Comparison of ENCODE assay signal across 1 cellular context in the genomic region with DNA sequence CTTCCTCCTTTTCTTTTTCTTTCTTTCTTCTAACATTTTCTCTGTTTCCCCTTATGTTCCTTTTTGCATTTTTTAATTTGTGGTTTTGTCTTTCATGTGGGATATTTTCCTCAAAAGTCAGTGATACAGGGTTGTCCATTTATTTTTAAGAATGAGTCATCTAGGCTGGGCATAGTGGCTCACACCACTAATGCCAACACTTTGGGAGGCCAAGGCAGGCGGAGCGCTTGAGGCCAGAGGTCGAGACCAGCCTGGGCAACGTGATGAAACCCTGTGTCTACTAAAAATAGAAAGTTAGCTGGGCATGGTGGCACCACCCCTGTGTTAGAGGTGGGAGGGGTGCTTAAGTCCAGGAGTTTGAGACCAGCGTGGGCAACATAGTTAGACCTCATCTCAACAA.
TF ChIP-seq lines count a peak whose summit lies in the region.

No MANE protein-coding gene starts in this region.

TF ChIP-seq in WTC11, 78 proteins besides CTCF, POLR2A, EP300 and RAD21 (continued from another document):
- no peak for TF ChIP-seq ARID4B (CRISPR knock-in tag; IDR thresholded peaks at IDR 0.05; ENCODE audit: borderline replicate concordance)
- no peak for TF ChIP-seq ZNF232 (CRISPR knock-in tag; IDR thresholded peaks at IDR 0.05)
- TF ChIP-seq TCF7 (CRISPR knock-in tag; IDR thresholded peaks at IDR 0.05; ENCODE audit: low read depth) = no peak
- TF ChIP-seq MLX (CRISPR knock-in tag; IDR thresholded peaks at IDR 0.05) = no peak
- no peak for TF ChIP-seq ZNF416 (CRISPR knock-in tag; IDR thresholded peaks at IDR 0.05)
